ENCODE assay signal across 18 cellular contexts in the genomic region with DNA sequence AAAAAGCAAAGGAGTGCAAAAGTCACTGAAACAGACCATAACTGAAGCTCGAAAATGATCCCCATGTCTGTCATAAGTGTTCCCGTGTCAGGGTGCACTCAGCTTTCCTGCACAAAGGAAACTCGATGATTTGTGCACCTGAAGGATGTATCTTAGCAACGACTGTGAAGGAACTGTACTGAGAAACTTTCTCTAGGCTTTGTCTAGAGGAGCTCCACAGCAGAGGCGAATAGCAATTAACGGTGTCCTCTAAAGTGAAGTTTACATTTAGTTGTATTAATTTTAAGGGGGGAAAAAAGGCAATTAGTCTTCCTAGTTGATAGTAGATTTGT. TPM values are rescaled to one million over a fixed set of nuclear protein-coding genes. Genes with fewer than 3 reads are reported as not detected.
DNase-seq lines count a peak whose midpoint lies in the region; ATAC-seq and TF ChIP-seq lines count a peak whose summit lies in the region.
"Had no signal": no experiment of that assay in that cellular context is flagged by ENCODE, and none has a peak within 500 bp of the region (broad histone marks: within the 10 kb centered on the region; RNA-seq: fewer than 3 reads in every experiment).

No MANE protein-coding gene starts in this region.

- peak; percentile 50 for DNase-seq in DMS153 (lab: John Stamatoyannopoulos, UW)
- no peak for DNase-seq in HEK293T (ENCODE audit: extremely low spot score)
- peak in 6 of 61 donors; percentile 2 to 48 (median 4) for DNase-seq in caudate nucleus (lab: John Stamatoyannopoulos, UW)
- DNase-seq in nephron progenitor cell, result no peak
- DNase-seq in SHP77 (lab: John Stamatoyannopoulos, UW), result no peak
- no peak for DNase-seq in activated CD4-positive, alpha-beta T cell treated with anti-CD3 and anti-CD28 coated beads for 48 hours
- DNase-seq in activated naive CD4-positive, alpha-beta T cell treated with anti-CD3 and anti-CD28 coated beads, Interleukin-2, amount 50 U/mL, for 72 hours (ENCODE audit: low spot score in 2 of 2), result no peak
- DNase-seq: activated CD4-positive, CD25-positive, alpha-beta regulatory T cell treated with anti-CD3 and anti-CD28 coated beads, Interleukin-2, amount 50 U/mL, for 72 hours; Calu3; KG1; kidney; NCI-H446 treated with DMSO at 0.1 percent for 48 hours; posterior cingulate gyrus; T-helper 17 cell had no signal

- H3K4me1 Mint-ChIP-seq in nephron progenitor cell, result peaks cover 82% of the 10 kb centered on the region
- H3K4me1 Mint-ChIP-seq: central memory CD8-positive, alpha-beta T cell had no signal

- H3K27ac Mint-ChIP-seq in nephron progenitor cell, result peak overlapping the region; percentile 94
- no peak overlapping the region for H3K27ac Mint-ChIP-seq in activated naive CD4-positive, alpha-beta T cell treated with anti-CD3 and anti-CD28 coated beads, Interleukin-2, amount 50 U/mL, for 72 hours
- H3K27ac Mint-ChIP-seq: activated T-helper 2 cell treated with anti-CD3 and anti-CD28 coated beads, Interferon-gamma antibody, Interleukin-2, Interleukin-4, amounts not matched to agents 10 μg/mL and 5 μg/mL and 100 μg/mL, durations not matched to agents 14 hours and 24 hours and 36 hours; T-helper 17 cell had no signal

- no peak for TF ChIP-seq CTCF in nephron progenitor cell (IDR thresholded peaks at IDR 0.05)

- no peak for ATAC-seq in activated naive CD4-positive, alpha-beta T cell treated with anti-CD3 and anti-CD28 coated beads, Interleukin-2, amount 50 U/mL, for 72 hours
- no peak for ATAC-seq in GM19035 (IDR thresholded peaks at IDR 0.05; ENCODE audit: unreplicated experiment)
- ATAC-seq: T-helper 17 cell had no signal

- peaks cover 22% of the 10 kb centered on the region for H3K36me3 Mint-ChIP-seq in nephron progenitor cell (ENCODE audit: low read depth)
- H3K36me3 Mint-ChIP-seq in activated naive CD4-positive, alpha-beta T cell treated with anti-CD3 and anti-CD28 coated beads, Interleukin-2, amount 50 U/mL, for 72 hours, result no peaks in the 10 kb centered on the region

- H3K4me3 Mint-ChIP-seq in nephron progenitor cell, result peak overlapping the region; percentile 70
- H3K4me3 Mint-ChIP-seq: central memory CD8-positive, alpha-beta T cell; T-helper 17 cell had no signal

- no peaks in the 10 kb centered on the region for H3K27me3 Mint-ChIP-seq in nephron progenitor cell (ENCODE audit: low read depth, poor library complexity)
- H3K27me3 Mint-ChIP-seq: central memory CD8-positive, alpha-beta T cell; T-helper 17 cell had no signal

- H3K9me3 Mint-ChIP-seq in nephron progenitor cell, result no peaks in the 10 kb centered on the region
- H3K9me3 Mint-ChIP-seq in activated naive CD4-positive, alpha-beta T cell treated with anti-CD3 and anti-CD28 coated beads, Interleukin-2, amount 50 U/mL, for 72 hours, result no peaks in the 10 kb centered on the region
- H3K9me3 Mint-ChIP-seq: activated T-helper 2 cell treated with anti-CD3 and anti-CD28 coated beads, Interferon-gamma antibody, Interleukin-2, Interleukin-4, amounts not matched to agents 10 μg/mL and 5 μg/mL and 100 μg/mL, durations not matched to agents 14 hours and 24 hours and 36 hours; central memory CD8-positive, alpha-beta T cell had no signal

- CTCF ChIA-PET in HEK293T (lab: Yijun Ruan, JAX), result interaction anchor here (0.6 kb wide), 1 partner anchor 95 kb away, joined by 4 read pairs; no protein-coding TSS in a partner anchor

- peak overlapping the region; percentile 59 for H3K27ac ChIP-seq in caudate nucleus (ENCODE audit: low read depth, low read length)
- H3K27ac ChIP-seq: SJCRH30 had no signal

- POLR2A ChIA-PET in HEK293T (lab: Yijun Ruan, JAX), result interaction anchor here (1.6 kb wide), 1 partner anchor 49 kb away, joined by 10 read pairs; a partner anchor contains a TSS

TF ChIP-seq in HEK293T, 16 proteins besides CTCF, POLR2A, EP300 and RAD21:
- TF ChIP-seq ELF4 (IDR thresholded peaks at IDR 0.05) (no peak), TARDBP (IDR thresholded peaks at IDR 0.05) (no peak), SUZ12 (IDR thresholded peaks at IDR 0.05) (no peak), CTBP1 (IDR thresholded peaks at IDR 0.05; ENCODE audit: borderline replicate concordance) (no peak), HDGF (IDR thresholded peaks at IDR 0.05; ENCODE audit: borderline replicate concordance) (no peak)
- TF ChIP-seq, protein P1, sequence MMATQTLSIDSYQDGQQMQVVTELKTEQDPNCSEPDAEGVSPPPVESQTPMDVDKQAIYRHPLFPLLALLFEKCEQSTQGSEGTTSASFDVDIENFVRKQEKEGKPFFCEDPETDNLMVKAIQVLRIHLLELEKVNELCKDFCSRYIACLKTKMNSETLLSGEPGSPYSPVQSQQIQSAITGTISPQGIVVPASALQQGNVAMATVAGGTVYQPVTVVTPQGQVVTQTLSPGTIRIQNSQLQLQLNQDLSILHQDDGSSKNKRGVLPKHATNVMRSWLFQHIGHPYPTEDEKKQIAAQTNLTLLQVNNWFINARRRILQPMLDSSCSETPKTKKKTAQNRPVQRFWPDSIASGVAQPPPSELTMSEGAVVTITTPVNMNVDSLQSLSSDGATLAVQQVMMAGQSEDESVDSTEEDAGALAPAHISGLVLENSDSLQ (IDR thresholded peaks at IDR 0.05), result peak; percentile 31; the same call in 1 of the 2 replicates

RNA-seq across cellular contexts. Expression of a gene that starts 24.2 kb away (rescaled TPM):
- 10 to 100 TPM; 57.9 to 80.2 TPM for total RNA-seq in activated naive CD4-positive, alpha-beta T cell treated with anti-CD3 and anti-CD28 coated beads, Interleukin-2, amount 50 U/mL, for 72 hours

RNA-seq across cellular contexts. Expression of a gene that starts 49.6 kb away (rescaled TPM):
- under 1 TPM; 0.25 to 0.84 TPM for total RNA-seq in activated naive CD4-positive, alpha-beta T cell treated with anti-CD3 and anti-CD28 coated beads, Interleukin-2, amount 50 U/mL, for 72 hours
